21 cellular contexts compared by ENCODE assay signal in the genomic region with DNA sequence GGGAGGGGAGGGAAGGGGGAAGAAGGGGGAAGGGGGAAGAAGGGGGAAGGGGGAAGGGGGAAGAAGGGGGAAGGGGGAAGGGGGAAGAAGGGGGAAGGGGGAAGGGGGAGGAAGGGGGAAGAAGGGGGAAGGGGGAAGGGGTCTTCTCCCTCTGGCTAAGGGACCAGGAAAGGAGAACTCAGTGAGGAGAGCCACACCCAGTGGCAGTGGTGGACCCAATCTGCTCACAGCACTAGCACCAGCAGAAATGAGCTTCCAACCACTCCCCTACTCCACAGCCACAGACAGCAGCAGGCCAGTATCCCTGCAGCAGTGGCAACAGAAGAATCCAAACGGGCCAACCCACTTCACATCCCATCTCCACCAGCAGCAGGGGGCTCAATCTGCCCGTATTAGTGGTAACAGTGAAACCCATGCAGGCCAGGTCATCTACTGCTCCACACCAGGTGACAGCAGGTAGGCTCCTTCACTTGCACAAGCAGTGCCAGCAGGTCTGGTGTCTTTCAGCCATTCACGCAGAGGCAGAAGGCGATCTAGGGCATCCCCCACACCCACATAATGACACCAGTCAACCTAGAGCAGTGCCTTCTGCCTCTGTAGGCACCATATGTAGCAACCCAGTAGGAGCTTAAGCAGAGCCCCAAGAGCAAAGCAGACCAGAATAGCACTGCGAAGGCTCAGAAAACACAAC. TPM values are rescaled to one million over a fixed set of nuclear protein-coding genes. Genes with fewer than 3 reads are reported as not detected.
"Had no signal": no experiment of that assay in that cellular context is flagged by ENCODE, and none has a peak within 500 bp of the region (broad histone marks: within the 10 kb centered on the region; RNA-seq: fewer than 3 reads in every experiment).

No MANE protein-coding gene starts in this region.

- ATAC-seq: activated CD8-positive, alpha-beta T cell treated with anti-CD3 and anti-CD28 coated beads, Interleukin-2, amount 10 ng/mL, durations not matched to agents 7 days and 5 days had no signal

- H3K9me3 Mint-ChIP-seq: activated CD4-positive, alpha-beta T cell treated with anti-CD3 and anti-CD28 coated beads, Interleukin-2, amount 10 ng/mL, durations not matched to agents 24 days and 14 days; stimulated activated naive CD8-positive, alpha-beta T cell treated with anti-CD3 and anti-CD28 coated beads, Interleukin-15, Interleukin-2, amounts not matched to agents 100 ng/mL and 50 ng/mL, for 24 hours had no signal

- H3K9me3 ChIP-seq: adrenal gland, colonic mucosa, prostate gland, suprapubic skin had no signal

- H3K27ac Mint-ChIP-seq: activated B cell treated with CpG ODN at 0.5 μM for 24 hours; activated CD4-positive, alpha-beta T cell treated with anti-CD3 and anti-CD28 coated beads, Interleukin-2, amount 10 ng/mL, durations not matched to agents 24 days and 14 days; activated CD8-positive, alpha-beta T cell treated with anti-CD3 and anti-CD28 coated beads, Interleukin-2, amount 10 ng/mL, durations not matched to agents 7 days and 5 days; activated naive CD4-positive, alpha-beta T cell treated with anti-CD3 and anti-CD28 coated beads, Interleukin-2, amount 50 U/mL, for 24 hours; mesothelial cell of epicardium; stimulated activated naive CD8-positive, alpha-beta T cell treated with anti-CD3 and anti-CD28 coated beads, Interleukin-15, Interleukin-2, amounts not matched to agents 100 ng/mL and 50 ng/mL, for 24 hours had no signal

- H3K36me3 Mint-ChIP-seq: activated naive CD4-positive, alpha-beta T cell treated with anti-CD3 and anti-CD28 coated beads, Interleukin-2, amount 50 U/mL, for 24 hours; mesothelial cell of epicardium had no signal

- H3K4me3 Mint-ChIP-seq: activated B cell treated with CpG ODN at 0.5 μM for 24 hours; activated CD4-positive, alpha-beta T cell treated with anti-CD3 and anti-CD28 coated beads, Interleukin-2, amount 10 ng/mL, durations not matched to agents 24 days and 14 days; activated CD8-positive, alpha-beta T cell treated with anti-CD3 and anti-CD28 coated beads, Interleukin-2, amount 10 ng/mL, durations not matched to agents 7 days and 5 days; activated naive CD4-positive, alpha-beta T cell treated with anti-CD3 and anti-CD28 coated beads, Interleukin-2, amount 50 U/mL, for 24 hours; mesothelial cell of epicardium; stimulated activated naive CD8-positive, alpha-beta T cell treated with anti-CD3 and anti-CD28 coated beads, Interleukin-15, Interleukin-2, amounts not matched to agents 100 ng/mL and 50 ng/mL, for 24 hours had no signal

- H3K27me3 ChIP-seq: adrenal gland, colonic mucosa, esophagus muscularis mucosa had no signal

- H3K4me1 ChIP-seq: colonic mucosa, prostate gland, suprapubic skin had no signal

- H3K4me3 ChIP-seq: adrenal gland, colonic mucosa, esophagus muscularis mucosa, prostate gland, smooth muscle cell, suprapubic skin had no signal

- H3K36me3 ChIP-seq: adrenal gland, colonic mucosa, esophagus muscularis mucosa, prostate gland, suprapubic skin had no signal

- H3K4me1 Mint-ChIP-seq: activated B cell treated with CpG ODN at 0.5 μM for 24 hours; activated CD4-positive, alpha-beta T cell treated with anti-CD3 and anti-CD28 coated beads, Interleukin-2, amount 10 ng/mL, durations not matched to agents 24 days and 14 days; activated naive CD4-positive, alpha-beta T cell treated with anti-CD3 and anti-CD28 coated beads, Interleukin-2, amount 50 U/mL, for 24 hours had no signal

- H3K27ac ChIP-seq: colonic mucosa, esophagus muscularis mucosa, prostate gland, suprapubic skin had no signal

- DNase-seq: activated B cell treated with CpG ODN at 0.5 μM for 24 hours; activated CD4-positive, alpha-beta T cell treated with anti-CD3 and anti-CD28 coated beads, Interleukin-2, amount 10 ng/mL, durations not matched to agents 24 days and 14 days; activated CD8-positive, alpha-beta memory T cell treated with anti-CD3 and anti-CD28 coated beads, Interleukin-2, amount 50 U/mL, for 4 hours; activated CD8-positive, alpha-beta T cell treated with anti-CD3 and anti-CD28 coated beads, Interleukin-2, amount 10 ng/mL, durations not matched to agents 7 days and 5 days; activated effector memory CD4-positive, alpha-beta T cell treated with anti-CD3 and anti-CD28 coated beads, Interleukin-2, amount 50 U/mL, for 16 hours; activated T-cell treated with anti-CD3 and anti-CD28 coated beads, Interleukin-2, amount 50 U/mL, for 48 hours; colonic mucosa; glutamatergic neuron; kidney glomerular epithelial cell; right cardiac atrium; trophoblast cell had no signal

RNA-seq across cellular contexts. Expression of gene CHGB, which starts 39.4 kb away (rescaled TPM):
- total RNA-seq: activated B cell treated with CpG ODN at 0.5 μM for 24 hours; activated CD4-positive, alpha-beta T cell treated with anti-CD3 and anti-CD28 coated beads, Interleukin-2, amount 10 ng/mL, durations not matched to agents 24 days and 14 days; activated CD8-positive, alpha-beta T cell treated with anti-CD3 and anti-CD28 coated beads, Interleukin-2, amount 10 ng/mL, durations not matched to agents 7 days and 5 days; osteoblast; smooth muscle cell; suprapubic skin had no signal
- polyA plus RNA-seq: liver had no signal
